In the genomic region with DNA sequence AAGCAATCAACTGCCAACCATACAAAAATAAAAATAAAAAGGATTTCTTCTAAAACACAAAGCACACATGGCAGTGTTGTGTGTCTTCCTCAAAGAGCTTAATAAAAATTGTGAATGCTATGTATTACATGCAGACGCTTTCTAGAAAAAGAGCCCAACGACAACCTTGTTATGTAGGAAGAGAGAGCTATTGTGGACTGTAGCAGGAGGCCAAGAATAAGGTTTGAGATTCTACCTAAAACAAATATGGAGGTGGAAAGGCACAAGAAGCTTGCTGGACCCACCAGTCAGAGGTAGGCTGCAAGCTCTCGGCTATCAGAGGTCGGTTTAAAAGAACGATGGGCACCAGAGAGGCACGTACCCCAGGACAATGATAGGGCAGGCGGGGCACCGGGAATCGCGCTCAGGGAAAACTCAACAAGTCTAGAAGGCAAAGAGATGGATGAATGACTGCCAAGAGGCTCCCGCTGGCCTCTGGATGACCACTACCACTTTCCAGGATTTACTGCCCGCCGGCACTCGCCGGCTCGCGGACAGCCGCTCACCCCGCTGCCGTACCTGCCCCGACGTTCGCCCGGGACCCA, we compare ENCODE assay signal across 8 cellular contexts. TPM values are rescaled to one million over a fixed set of nuclear protein-coding genes. Genes with fewer than 3 reads are reported as not detected.
DNase-seq lines count a peak whose midpoint lies in the region; ATAC-seq and TF ChIP-seq lines count a peak whose summit lies in the region.

No MANE protein-coding gene starts in this region.

- H3K9me3 Mint-ChIP-seq in activated naive CD8-positive, alpha-beta T cell treated with anti-CD3 and anti-CD28 coated beads, Interleukin-2, amount 10 ng/mL, durations not matched to agents 7 days and 5 days, result no peaks in the 10 kb centered on the region

- H3K27me3 ChIP-seq in BE2C, result no peaks in the 10 kb centered on the region
- no peaks in the 10 kb centered on the region for H3K27me3 ChIP-seq in right atrium auricular region
- peaks cover 10 to 27% (median 23%) of the 10 kb centered on the region in 3 donors for H3K27me3 ChIP-seq in gastrocnemius medialis

- TF ChIP-seq POLR2A in gastrocnemius medialis (IDR thresholded peaks at IDR 0.05), result no peak

- peak overlapping the region; percentile 85 for H3K4me3 Mint-ChIP-seq in activated naive CD8-positive, alpha-beta T cell treated with anti-CD3 and anti-CD28 coated beads, Interleukin-2, amount 10 ng/mL, durations not matched to agents 7 days and 5 days

- H3K4me1 ChIP-seq in BE2C, result peaks cover 7% of the 10 kb centered on the region; the same call in 1 of the 2 replicates
- peaks cover 0 to 17% of the 10 kb centered on the region in 2 donors for H3K4me1 ChIP-seq in right atrium auricular region
- peaks cover 7 to 9% of the 10 kb centered on the region in 2 donors for H3K4me1 ChIP-seq in gastrocnemius medialis

- DNase-seq in BE2C, result peak; percentile 12
- no peak for DNase-seq in activated naive CD8-positive, alpha-beta T cell treated with anti-CD3 and anti-CD28 coated beads, Interleukin-2, amount 10 ng/mL, durations not matched to agents 7 days and 5 days
- no peak for DNase-seq in right atrium auricular region (ENCODE audit: low spot score)
- no peak for DNase-seq in gastrocnemius medialis
- no peak for DNase-seq in CD1c-positive myeloid dendritic cell (ENCODE audit: extremely low spot score)
- DNase-seq in occipital lobe (lab: John Stamatoyannopoulos, UW), result no peak

- in situ Hi-C loops in gastrocnemius medialis (cut with MboI; ENCODE audit: low sequenced_read_pairs in 4 of 4), result no loop called here

- H3K27ac ChIP-seq in right atrium auricular region, result peak overlapping the region; percentile 91 to 93
- H3K27ac ChIP-seq in gastrocnemius medialis, result peak overlapping the region; percentile 65 to 79 (median 76)

- TF ChIP-seq CTCF in BE2C (IDR thresholded peaks at IDR 0.05; ENCODE audit: low read depth, low read length) (no peak), right atrium auricular region (IDR thresholded peaks at IDR 0.05) (no peak), gastrocnemius medialis (IDR thresholded peaks at IDR 0.05 in 4 of 5, conservative IDR thresholded peaks at IDR 0.05 in 1 of 5) (no peak)

- peak overlapping the region; percentile 83 for H3K27ac Mint-ChIP-seq in activated naive CD8-positive, alpha-beta T cell treated with anti-CD3 and anti-CD28 coated beads, Interleukin-2, amount 10 ng/mL, durations not matched to agents 7 days and 5 days

- H3K27me3 Mint-ChIP-seq in activated naive CD8-positive, alpha-beta T cell treated with anti-CD3 and anti-CD28 coated beads, Interleukin-2, amount 10 ng/mL, durations not matched to agents 7 days and 5 days, result peaks cover 24% of the 10 kb centered on the region

- H3K36me3 Mint-ChIP-seq in activated naive CD8-positive, alpha-beta T cell treated with anti-CD3 and anti-CD28 coated beads, Interleukin-2, amount 10 ng/mL, durations not matched to agents 7 days and 5 days, result peaks cover 5% of the 10 kb centered on the region

- ATAC-seq in HG03520 (IDR thresholded peaks at IDR 0.05; ENCODE audit: unreplicated experiment) (peak; percentile 7), gastrocnemius medialis (no peak), GM18520 (IDR thresholded peaks at IDR 0.05; ENCODE audit: unreplicated experiment) (no peak)
- ATAC-seq in activated naive CD8-positive, alpha-beta T cell treated with anti-CD3 and anti-CD28 coated beads, Interleukin-2, amount 10 ng/mL, durations not matched to agents 7 days and 5 days (ENCODE audit: low read depth), result no peak

- no peaks in the 10 kb centered on the region; the same call in 1 of the 2 replicates for H3K36me3 ChIP-seq in BE2C
- H3K36me3 ChIP-seq in right atrium auricular region, result no peaks in the 10 kb centered on the region
- no peaks in the 10 kb centered on the region for H3K36me3 ChIP-seq in gastrocnemius medialis

- intact Hi-C loops in gastrocnemius medialis (cut with DNase I; ENCODE audit: low total_unique reads), result loop anchor here (5.0 kb wide), 1 partner anchor 194 kb away; a partner anchor contains a TSS

- POLR2A ChIA-PET in activated naive CD8-positive, alpha-beta T cell treated with anti-CD3 and anti-CD28 coated beads, Interleukin-2, amount 10 ng/mL, durations not matched to agents 7 days and 5 days (lab: Charles Lee), result interaction anchor here (1.0 to 2.0 kb wide), 3 partner anchors 42 to 195 kb away, joined by 3 to 6 read pairs (median 5); a partner anchor contains a TSS

- H3K9me3 ChIP-seq in BE2C, result no peaks in the 10 kb centered on the region
- no peaks in the 10 kb centered on the region for H3K9me3 ChIP-seq in right atrium auricular region
- no peaks in the 10 kb centered on the region for H3K9me3 ChIP-seq in gastrocnemius medialis

- peaks cover 8% of the 10 kb centered on the region for H3K4me1 Mint-ChIP-seq in activated naive CD8-positive, alpha-beta T cell treated with anti-CD3 and anti-CD28 coated beads, Interleukin-2, amount 10 ng/mL, durations not matched to agents 7 days and 5 days

- H3K4me3 ChIP-seq in BE2C (ENCODE audit: low read depth, low read length) (peak overlapping the region; percentile 83), right atrium auricular region (peak overlapping the region; percentile 91 to 96), gastrocnemius medialis (peak overlapping the region; percentile 65 to 91 (median 75))

RNA-seq across cellular contexts. Expression of a gene that starts 1.1 kb away (rescaled TPM):
- polyA plus RNA-seq in BE2C (2012; ENCODE audit: insufficient read depth, insufficient read length, low read depth), result 41.8 TPM
- 10 to 100 TPM; 26.6 to 29.0 TPM for total RNA-seq in activated naive CD8-positive, alpha-beta T cell treated with anti-CD3 and anti-CD28 coated beads, Interleukin-2, amount 10 ng/mL, durations not matched to agents 7 days and 5 days
- total RNA-seq in right atrium auricular region (10 to 100 TPM; 25.6 to 30.0 TPM), gastrocnemius medialis (1 to 10 TPM in 3 of 4 donors, under 1 TPM in 1; 1.00 to 7.1 (median 4.1) TPM), occipital lobe (149 TPM)
